In genomic region chr11:67483901-67484665, GRCh38 we compare ENCODE assay signal across 8 cellular contexts. TPM values are rescaled to one million over a fixed set of nuclear protein-coding genes. Genes with fewer than 3 reads are reported as not detected.
DNase-seq lines count a peak whose midpoint lies in the region; ATAC-seq and TF ChIP-seq lines count a peak whose summit lies in the region.

No MANE protein-coding gene starts in this region.

- H3K36me3 Mint-ChIP-seq in activated T-helper 2 cell treated with anti-CD3 and anti-CD28 coated beads, Interferon-gamma antibody, Interleukin-2, Interleukin-4, amounts not matched to agents 10 μg/mL and 5 μg/mL and 100 μg/mL, durations not matched to agents 14 hours and 24 hours and 36 hours (ENCODE audit: low read depth): peaks cover 42% of the 10 kb centered on the region

- no peak for ATAC-seq in lower lobe of right lung
- ATAC-seq in GM18861 (IDR thresholded peaks at IDR 0.05; ENCODE audit: unreplicated experiment): no peak

- H3K4me1 ChIP-seq in lower lobe of right lung (peaks cover 44% of the 10 kb centered on the region), thyroid gland (peaks cover 16 to 21% of the 10 kb centered on the region in 2 donors)

- H3K9me3 Mint-ChIP-seq in activated T-helper 2 cell treated with anti-CD3 and anti-CD28 coated beads, Interferon-gamma antibody, Interleukin-2, Interleukin-4, amounts not matched to agents 10 μg/mL and 5 μg/mL and 100 μg/mL, durations not matched to agents 14 hours and 24 hours and 36 hours: no peaks in the 10 kb centered on the region

- no peaks in the 10 kb centered on the region for H3K27me3 Mint-ChIP-seq in activated T-helper 2 cell treated with anti-CD3 and anti-CD28 coated beads, Interferon-gamma antibody, Interleukin-2, Interleukin-4, amounts not matched to agents 10 μg/mL and 5 μg/mL and 100 μg/mL, durations not matched to agents 14 hours and 24 hours and 36 hours (ENCODE audit: low read depth)

- CTCF ChIA-PET in GM10248 (lab: Yijun Ruan, JAX): interaction anchor here (1.3 to 2.5 kb wide), 6 partner anchors 9 to 131 kb away, joined by 3 to 12 read pairs (median 8); partner anchors contain the start of genes PITPNM1, POLD4, PPP1CA and TMEM134

- intact Hi-C loops in activated T-helper 2 cell treated with anti-CD3 and anti-CD28 coated beads, Interferon-gamma antibody, Interleukin-2, Interleukin-4, amounts not matched to agents 10 μg/mL and 5 μg/mL and 100 μg/mL, durations not matched to agents 14 hours and 24 hours and 36 hours (cut with micrococcal nuclease): loop anchor here (1.0 to 10.0 kb wide), 6 partner anchors 15 to 197 kb away; partner anchors contain the start of genes ANKRD13D, POLD4 and TMEM134
- intact Hi-C loops in lower lobe of right lung (cut with DNase I): no loop called here
- intact Hi-C loops in thyroid gland (cut with DNase I): no loop called here

- POLR2A ChIA-PET in GM10248 (lab: Yijun Ruan, JAX): no interaction called here

- TF ChIP-seq CTCF in lower lobe of right lung (IDR thresholded peaks at IDR 0.05): no peak
- no peak for TF ChIP-seq CTCF in thyroid gland (IDR thresholded peaks at IDR 0.05)
- TF ChIP-seq CTCF in GM10248 (IDR thresholded peaks at IDR 0.05; ENCODE audit: control extremely low read depth, extremely low read depth, low read depth, missing control alignments): no peak

- TF ChIP-seq POLR2A in thyroid gland (IDR thresholded peaks at IDR 0.05): no peak

- H3K4me3 Mint-ChIP-seq in activated T-helper 2 cell treated with anti-CD3 and anti-CD28 coated beads, Interferon-gamma antibody, Interleukin-2, Interleukin-4, amounts not matched to agents 10 μg/mL and 5 μg/mL and 100 μg/mL, durations not matched to agents 14 hours and 24 hours and 36 hours (ENCODE audit: low read depth): peak overlapping the region; percentile 83

- peak overlapping the region; percentile 87 for H3K27ac ChIP-seq in lower lobe of right lung
- H3K27ac ChIP-seq in thyroid gland: peak overlapping the region in 1 of 3 donors; percentile 90

- H3K4me3 ChIP-seq in lower lobe of right lung (peak overlapping the region; percentile 65), thyroid gland (replicated peaks in 1 of 3) (peak overlapping the region in 1 of 3 donors; percentile 42)

- peak; percentile 30 for DNase-seq in activated T-cell treated with anti-CD3 and anti-CD28 coated beads for 24 hours (ENCODE audit: low read depth)
- DNase-seq in activated T-cell treated with anti-CD3 and anti-CD28 coated beads for 4 hours: no peak
- peak; percentile 59 for DNase-seq in activated T-helper 2 cell treated with anti-CD3 and anti-CD28 coated beads, Interferon-gamma antibody, Interleukin-2, Interleukin-4, amounts not matched to agents 10 μg/mL and 5 μg/mL and 100 μg/mL, durations not matched to agents 14 hours and 24 hours and 36 hours (ENCODE audit: low spot score)
- DNase-seq in lower lobe of right lung: no peak
- DNase-seq in thyroid gland: peak; percentile 90 to 92
- DNase-seq in midbrain (lab: John Stamatoyannopoulos, UW): no peak
- DNase-seq in GM10248 (ENCODE audit: extremely low spot score): no peak

- H3K27ac Mint-ChIP-seq in activated T-helper 2 cell treated with anti-CD3 and anti-CD28 coated beads, Interferon-gamma antibody, Interleukin-2, Interleukin-4, amounts not matched to agents 10 μg/mL and 5 μg/mL and 100 μg/mL, durations not matched to agents 14 hours and 24 hours and 36 hours: peak overlapping the region; percentile 99

- H3K4me1 Mint-ChIP-seq in activated T-helper 2 cell treated with anti-CD3 and anti-CD28 coated beads, Interferon-gamma antibody, Interleukin-2, Interleukin-4, amounts not matched to agents 10 μg/mL and 5 μg/mL and 100 μg/mL, durations not matched to agents 14 hours and 24 hours and 36 hours (ENCODE audit: low read depth): peaks cover 50% of the 10 kb centered on the region

- H3K36me3 ChIP-seq in lower lobe of right lung (peaks cover 20% of the 10 kb centered on the region), thyroid gland (peaks cover 0 to 14% of the 10 kb centered on the region in 2 donors)

- 58 to 68% methylated on average over 15 of the region's 15 CpGs for WGBS in thyroid gland, 2 donors

- H3K27me3 ChIP-seq in lower lobe of right lung (ENCODE audit: low read depth): no peaks in the 10 kb centered on the region
- no peaks in the 10 kb centered on the region for H3K27me3 ChIP-seq in thyroid gland

- H3K9me3 ChIP-seq in lower lobe of right lung (no peaks in the 10 kb centered on the region), thyroid gland (no peaks in the 10 kb centered on the region)

RNA-seq across cellular contexts. Expression of gene AIP, which starts 1.3 kb away (rescaled TPM):
- total RNA-seq in activated T-helper 2 cell treated with anti-CD3 and anti-CD28 coated beads, Interferon-gamma antibody, Interleukin-2, Interleukin-4, amounts not matched to agents 10 μg/mL and 5 μg/mL and 100 μg/mL, durations not matched to agents 14 hours and 24 hours and 36 hours: 190 and 191 TPM in 2 replicates
- 85.2 TPM for total RNA-seq in lower lobe of right lung
- 100 to 1,000 TPM in 1 of 4 donors, 10 to 100 TPM in 3; 58.2 to 100 (median 83.2) TPM for total RNA-seq in thyroid gland

RNA-seq across cellular contexts. Expression of gene TMEM134, which starts 15.0 kb away (rescaled TPM):
- 58.5 and 62.0 TPM in 2 replicates for total RNA-seq in activated T-helper 2 cell treated with anti-CD3 and anti-CD28 coated beads, Interferon-gamma antibody, Interleukin-2, Interleukin-4, amounts not matched to agents 10 μg/mL and 5 μg/mL and 100 μg/mL, durations not matched to agents 14 hours and 24 hours and 36 hours
- total RNA-seq in lower lobe of right lung: 49.1 TPM
- total RNA-seq in thyroid gland: 100 to 1,000 TPM in 1 of 4 donors, 10 to 100 TPM in 3; 69.0 to 138 (median 95.8) TPM

RNA-seq across cellular contexts. Expression of gene PITPNM1, which starts 21.1 kb away (rescaled TPM):
- 118 and 120 TPM in 2 replicates for total RNA-seq in activated T-helper 2 cell treated with anti-CD3 and anti-CD28 coated beads, Interferon-gamma antibody, Interleukin-2, Interleukin-4, amounts not matched to agents 10 μg/mL and 5 μg/mL and 100 μg/mL, durations not matched to agents 14 hours and 24 hours and 36 hours
- total RNA-seq in lower lobe of right lung (54.1 TPM), thyroid gland (10 to 100 TPM; 22.8 to 52.6 (median 47.2) TPM)

RNA-seq across cellular contexts. Expression of gene CDK2AP2, which starts 23.9 kb away (rescaled TPM):
- total RNA-seq in activated T-helper 2 cell treated with anti-CD3 and anti-CD28 coated beads, Interferon-gamma antibody, Interleukin-2, Interleukin-4, amounts not matched to agents 10 μg/mL and 5 μg/mL and 100 μg/mL, durations not matched to agents 14 hours and 24 hours and 36 hours: 117 and 119 TPM in 2 replicates
- total RNA-seq in lower lobe of right lung (79.7 TPM), thyroid gland (100 to 1,000 TPM in 2 of 4 donors, 10 to 100 TPM in 2; 90.0 to 240 (median 148) TPM)

RNA-seq across cellular contexts. Expression of gene CABP4, which starts 28.9 kb away (rescaled TPM):
- 0.73 and 1.0 TPM in 2 replicates for total RNA-seq in activated T-helper 2 cell treated with anti-CD3 and anti-CD28 coated beads, Interferon-gamma antibody, Interleukin-2, Interleukin-4, amounts not matched to agents 10 μg/mL and 5 μg/mL and 100 μg/mL, durations not matched to agents 14 hours and 24 hours and 36 hours
- total RNA-seq in lower lobe of right lung (4.0 TPM), thyroid gland (1 to 10 TPM in 1 of 4 donors, under 1 TPM in 2, not detected in 1; 0.33 to 6.4 (median 0.39) TPM)

Comparison
In these comparisons a context has a peak if more than half of its experiments do, and no peak if none do; other contexts are left out.
1. DNase-seq: peak in activated T-cell treated with anti-CD3 and anti-CD28 coated beads for 24 hours (single experiment), activated T-helper 2 cell treated with anti-CD3 and anti-CD28 coated beads, Interferon-gamma antibody, Interleukin-2, Interleukin-4, amounts not matched to agents 10 μg/mL and 5 μg/mL and 100 μg/mL, durations not matched to agents 14 hours and 24 hours and 36 hours (single experiment) and thyroid gland (2 of 2); none in activated T-cell treated with anti-CD3 and anti-CD28 coated beads for 4 hours (single experiment), lower lobe of right lung (single experiment), midbrain (single experiment) and GM10248 (single experiment).